Comparison of ENCODE assay signal across 15 cellular contexts in the genomic region with DNA sequence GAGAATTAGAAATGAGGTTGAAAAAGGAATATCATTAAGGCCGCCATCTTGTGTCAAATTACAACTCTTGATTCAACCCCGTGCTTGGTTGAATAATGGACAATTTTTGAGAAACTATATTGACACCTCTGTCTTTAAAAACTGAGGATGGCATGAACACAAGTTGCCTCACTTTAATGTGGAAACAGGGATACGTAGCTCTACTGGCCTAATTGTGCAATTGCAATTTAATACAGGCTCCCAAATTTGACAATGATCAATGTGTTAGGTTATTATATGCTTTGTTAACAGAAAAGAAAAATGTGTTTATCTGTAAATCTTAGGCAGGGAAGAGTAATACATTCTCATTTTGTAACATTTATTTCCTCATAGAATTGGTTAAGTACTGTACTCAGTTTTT.
"Had no signal": no experiment of that assay in that cellular context is flagged by ENCODE, and none has a peak within 500 bp of the region (broad histone marks: within the 10 kb centered on the region; RNA-seq: fewer than 3 reads in every experiment).

No MANE protein-coding gene starts in this region.

- H3K4me1 ChIP-seq: pancreas, spleen, stomach had no signal

- H3K4me2 ChIP-seq: hepatocyte had no signal

- H3K4me1 Mint-ChIP-seq: activated naive CD4-positive, alpha-beta T cell treated with anti-CD3 and anti-CD28 coated beads, Interleukin-2, amount 10 ng/mL, durations not matched to agents 7 days and 5 days had no signal

- H3K36me3 Mint-ChIP-seq: activated naive CD4-positive, alpha-beta T cell treated with anti-CD3 and anti-CD28 coated beads, Interleukin-2, amount 10 ng/mL, durations not matched to agents 7 days and 5 days had no signal

- H3K4me3 ChIP-seq: hepatocyte, pancreas, spleen, stomach, thoracic aorta had no signal

- H3K27ac Mint-ChIP-seq: activated naive CD4-positive, alpha-beta T cell treated with anti-CD3 and anti-CD28 coated beads, Interleukin-2, amount 10 ng/mL, durations not matched to agents 7 days and 5 days; activated T-helper 2 cell treated with anti-CD3 and anti-CD28 coated beads, Interferon-gamma antibody, Interleukin-2, Interleukin-4, amounts not matched to agents 10 μg/mL and 5 μg/mL and 100 μg/mL, durations not matched to agents 14 hours and 24 hours and 36 hours had no signal

- ATAC-seq: esophagus mucosa, left lobe of liver, pancreas, sciatic nerve had no signal

- H2AFZ ChIP-seq: hepatocyte had no signal

- H3K9me3 ChIP-seq: pancreas, stomach, thoracic aorta had no signal

- H3K27ac ChIP-seq: hepatocyte, pancreas, spleen, stomach, thoracic aorta had no signal

- H3K36me3 ChIP-seq: pancreas, spleen, stomach, thoracic aorta had no signal

- H3K4me3 Mint-ChIP-seq: activated naive CD4-positive, alpha-beta T cell treated with anti-CD3 and anti-CD28 coated beads, Interleukin-2, amount 10 ng/mL, durations not matched to agents 7 days and 5 days had no signal

- H3K79me2 ChIP-seq: hepatocyte had no signal

- H3K9me3 Mint-ChIP-seq: activated naive CD4-positive, alpha-beta T cell treated with anti-CD3 and anti-CD28 coated beads, Interleukin-2, amount 10 ng/mL, durations not matched to agents 7 days and 5 days had no signal

- DNase-seq: activated CD4-positive, alpha-beta T cell treated with anti-CD3 and anti-CD28 coated beads, Interleukin-2, amount 50 U/mL, for 4 hours; activated CD4-positive, CD25-positive, alpha-beta regulatory T cell treated with anti-CD3 and anti-CD28 coated beads, Interleukin-2, amount 50 U/mL, for 72 hours; activated naive CD4-positive, alpha-beta T cell treated with anti-CD3 and anti-CD28 coated beads, Interleukin-2, amount 10 ng/mL, durations not matched to agents 7 days and 5 days; activated T-cell treated with anti-CD3 and anti-CD28 coated beads, Interleukin-2, amount 50 U/mL, for 1 hour; pancreas; spleen; stimulated activated CD4-positive, alpha-beta T cell treated with anti-CD3 and anti-CD28 coated beads, Interleukin-1b, Interleukin-23, amount 100 ng/mL, for 48 hours; stomach; T-helper 9 cell had no signal

- H3K27me3 ChIP-seq: hepatocyte, pancreas, spleen had no signal
